ENCODE assay signal across 27 cellular contexts in the genomic region with DNA sequence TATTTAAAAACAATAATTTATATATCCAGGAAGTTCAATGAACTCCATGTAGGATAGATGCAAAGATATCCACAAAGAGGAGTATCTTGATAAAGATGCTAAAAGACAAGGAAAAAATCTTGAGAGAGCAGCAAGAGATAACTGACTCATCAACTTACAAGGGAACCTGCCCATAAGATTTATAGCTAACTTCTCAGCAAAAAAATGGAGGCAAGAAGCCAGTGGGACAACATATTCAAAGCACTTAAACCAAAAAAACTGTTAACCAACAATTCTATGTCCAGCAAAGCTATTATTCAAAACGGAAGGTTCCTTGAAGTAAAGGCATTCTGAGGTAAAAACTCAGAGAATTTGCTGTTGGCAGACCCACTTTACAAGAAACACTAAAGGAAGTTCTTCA.
"Had no signal": no experiment of that assay in that cellular context is flagged by ENCODE, and none has a peak within 500 bp of the region (broad histone marks: within the 10 kb centered on the region; RNA-seq: fewer than 3 reads in every experiment).

No MANE protein-coding gene starts in this region.

- H2AFZ ChIP-seq: neural progenitor cell, parathyroid adenoma had no signal

- H3K9me3 ChIP-seq: ovary, psoas muscle, right lobe of liver, sigmoid colon, suprapubic skin, testis, tibial artery, transverse colon, upper lobe of right lung, uterus had no signal

- H3K4me1 ChIP-seq: neural progenitor cell, parathyroid adenoma, psoas muscle, right lobe of liver, suprapubic skin, testis, upper lobe of right lung, uterus had no signal

- H3K27me3 ChIP-seq: neural progenitor cell, ovary, right lobe of liver, sigmoid colon, suprapubic skin, testis, tibial artery, transverse colon, upper lobe of right lung, uterus had no signal

- H3K9ac ChIP-seq: neural progenitor cell, parathyroid adenoma had no signal

- H3K27ac ChIP-seq: neural progenitor cell, ovary, parathyroid adenoma, psoas muscle, right lobe of liver, sigmoid colon, suprapubic skin, testis, tibial artery, transverse colon, upper lobe of right lung, uterus had no signal

- ATAC-seq: natural killer cell; psoas muscle; right cardiac atrium; right lobe of liver; stimulated activated memory B cell treated with anti-CD40 and anti-IgM and Interleukin-4, amounts not matched to agents 10 μg/mL and 1 μg/mL and 100 μg/mL, for 72 hours; stimulated activated naive CD8-positive, alpha-beta T cell treated with anti-CD3 and anti-CD28 coated beads, Interleukin-15, amount 100 ng/mL, for 72 hours; stimulated activated naive CD8-positive, alpha-beta T cell treated with anti-CD3 and anti-CD28 coated beads, Interleukin-15, Interleukin-2, amounts not matched to agents 100 U/mL and 50 U/mL, for 24 hours; upper lobe of right lung had no signal

- H3K4me2 ChIP-seq: neural progenitor cell had no signal

- H3K79me2 ChIP-seq: parathyroid adenoma had no signal

- H3K4me3 ChIP-seq: neural progenitor cell, ovary, psoas muscle, right lobe of liver, sigmoid colon, suprapubic skin, testis, tibial artery, transverse colon, upper lobe of right lung, uterus had no signal

- FAIRE-seq: small intestine had no signal

- H3K36me3 ChIP-seq: ovary, right lobe of liver, uterus had no signal

- DNase-seq: natural killer cell; occipital lobe; ovary; posterior cingulate gyrus; psoas muscle; right cardiac atrium; right lobe of liver; sigmoid colon; small intestine; stimulated activated CD4-positive, alpha-beta T cell treated with anti-CD3 and anti-CD28 coated beads, Interleukin-15, amount 100 ng/mL, for 24 hours; stimulated activated CD4-positive, alpha-beta T cell treated with anti-CD3 and anti-CD28 coated beads, Interleukin-2, amount 100 ng/mL, for 24 hours; stimulated activated CD4-positive, alpha-beta T cell treated with anti-CD3 and anti-CD28 coated beads, Interleukin-2, amount 100 ng/mL, for 48 hours; stimulated activated CD4-positive, alpha-beta T cell treated with anti-CD3 and anti-CD28 coated beads, Interleukin-4, amount 100 ng/mL, for 24 hours; stimulated activated CD8-positive, alpha-beta memory T cell treated with anti-CD3 and anti-CD28 coated beads, Interleukin-4, amount 100 ng/mL, for 48 hours; stimulated activated naive CD4-positive, alpha-beta T cell; stimulated activated naive CD8-positive, alpha-beta T cell treated with anti-CD3 and anti-CD28 coated beads, Interleukin-15, amount 100 ng/mL, for 72 hours; stimulated activated naive CD8-positive, alpha-beta T cell treated with anti-CD3 and anti-CD28 coated beads, Interleukin-15, Interleukin-2, amounts not matched to agents 100 U/mL and 50 U/mL, for 24 hours; substantia nigra; testis; tibial artery; transverse colon; upper lobe of right lung; uterus had no signal
